ENCODE assay signal across 20 cellular contexts in genomic region chr1:21034725-21035628, GRCh38.
DNase-seq lines count a peak whose midpoint lies in the region; ATAC-seq and TF ChIP-seq lines count a peak whose summit lies in the region.
"Had no signal": no experiment of that assay in that cellular context is flagged by ENCODE, and none has a peak within 500 bp of the region (broad histone marks: within the 10 kb centered on the region; RNA-seq: fewer than 3 reads in every experiment).

No MANE protein-coding gene starts in this region.

- no peak overlapping the region for H3K4me3 Mint-ChIP-seq in stimulated activated naive B cell treated with anti-CD40 and anti-IgM and Interleukin-4, amounts not matched to agents 10 μg/mL and 1 μg/mL and 100 μg/mL, for 72 hours
- H3K4me3 Mint-ChIP-seq: dendritic cell treated with granulocyte-macrophage colony-stimulating factor and Interleukin-4, amounts not matched to agents 40 ng/mL and 50 ng/mL, for 4 days had no signal

- H2BK15ac ChIP-seq in neuronal stem cell (ENCODE audit: low read length) = no peak overlapping the region

- H3K9me3 Mint-ChIP-seq in stimulated activated naive B cell treated with anti-CD40 and anti-IgM and Interleukin-4, amounts not matched to agents 10 μg/mL and 1 μg/mL and 100 μg/mL, for 72 hours = peaks cover 0 to 3% of the 10 kb centered on the region in 2 donors
- H3K9me3 Mint-ChIP-seq: dendritic cell treated with granulocyte-macrophage colony-stimulating factor and Interleukin-4, amounts not matched to agents 40 ng/mL and 50 ng/mL, for 4 days had no signal

- peaks cover 35 to 45% of the 10 kb centered on the region in 2 donors for H3K36me3 Mint-ChIP-seq in stimulated activated naive B cell treated with anti-CD40 and anti-IgM and Interleukin-4, amounts not matched to agents 10 μg/mL and 1 μg/mL and 100 μg/mL, for 72 hours

- peak overlapping the region; percentile 19 for H3K9ac ChIP-seq in iPS-15b (ENCODE audit: low read depth, low read length)
- H3K9ac ChIP-seq in neuronal stem cell (ENCODE audit: low read depth, low read length, poor library complexity) = no peak overlapping the region

- peaks cover 7 to 16% of the 10 kb centered on the region in 2 donors for H3K4me1 Mint-ChIP-seq in stimulated activated naive B cell treated with anti-CD40 and anti-IgM and Interleukin-4, amounts not matched to agents 10 μg/mL and 1 μg/mL and 100 μg/mL, for 72 hours

- H3K23ac ChIP-seq in neuronal stem cell (ENCODE audit: low read depth, low read length, poor library complexity) = peak overlapping the region; percentile 80

- peaks cover 2% of the 10 kb centered on the region for H3K4me1 ChIP-seq in iPS-15b (ENCODE audit: control insufficient read depth, insufficient read depth, low read length)
- H3K4me1 ChIP-seq in neuronal stem cell (ENCODE audit: control insufficient read depth in 2 of 2, insufficient read depth in 1 of 2, low read depth in 1 of 2, low read length in 2 of 2) = peaks cover 0 to 3% of the 10 kb centered on the region in 2 donors
- H3K4me1 ChIP-seq: BE2C, prostate gland had no signal

- H3K27me3 ChIP-seq in H7 (ENCODE audit: control insufficient read depth, insufficient read depth, low read length) (no peaks in the 10 kb centered on the region), iPS-15b (ENCODE audit: control insufficient read depth, insufficient read depth, low read length) (no peaks in the 10 kb centered on the region), neuronal stem cell (ENCODE audit: control insufficient read depth in 3 of 3, insufficient read depth in 3 of 3, low read depth in 1 of 3, low read length in 3 of 3) (no peaks in the 10 kb centered on the region)
- H3K27me3 ChIP-seq: BE2C, esophagus squamous epithelium, tibial nerve had no signal

- no CpG with 5 or more reads among the region's 14 CpGs for WGBS in neuronal stem cell (ENCODE audit: extremely low coverage in 2 of 2, insufficient read length in 2 of 2, insufficient replicate concordance in 1 of 2), 2 donors

- H3K4me2 ChIP-seq in neuronal stem cell (ENCODE audit: insufficient read depth, low read length, poor library complexity, severe bottlenecking) = no peak overlapping the region

- H2BK12ac ChIP-seq in neuronal stem cell (ENCODE audit: low read length) = peak overlapping the region; percentile 30

- H3K4ac ChIP-seq in neuronal stem cell (ENCODE audit: low read length) = peak overlapping the region; percentile 37

- H3K27ac Mint-ChIP-seq in stimulated activated naive B cell treated with anti-CD40 and anti-IgM and Interleukin-4, amounts not matched to agents 10 μg/mL and 1 μg/mL and 100 μg/mL, for 72 hours = no peak overlapping the region
- H3K27ac Mint-ChIP-seq: dendritic cell treated with granulocyte-macrophage colony-stimulating factor and Interleukin-4, amounts not matched to agents 40 ng/mL and 50 ng/mL, for 4 days had no signal

- TF ChIP-seq CTCF in RWPE1 (conservative IDR thresholded peaks at IDR 0.05; ENCODE audit: low read depth) = no peak

- H3K18ac ChIP-seq in neuronal stem cell (ENCODE audit: low read length) = peak overlapping the region; percentile 52

- no peak overlapping the region for H2AFZ ChIP-seq in neuronal stem cell (ENCODE audit: low read length)

- peak overlapping the region; percentile 53 for H2BK5ac ChIP-seq in neuronal stem cell (ENCODE audit: low read length)

- H3K36me3 ChIP-seq in H7 (replicated peaks; ENCODE audit: control insufficient read depth, insufficient read depth, low read length) (no peaks in the 10 kb centered on the region), iPS-15b (ENCODE audit: control insufficient read depth, insufficient read depth, low read length) (no peaks in the 10 kb centered on the region), neuronal stem cell (replicated peaks in 1 of 2; ENCODE audit: control insufficient read depth in 2 of 2, insufficient read depth in 2 of 2, low read length in 2 of 2) (peaks cover 5 to 11% of the 10 kb centered on the region in 2 donors)
- H3K36me3 ChIP-seq: BE2C, prostate gland had no signal

- peak overlapping the region; percentile 82 for H3K14ac ChIP-seq in neuronal stem cell (ENCODE audit: low read length)

- peak overlapping the region; percentile 14; the same call in 1 of the 2 replicates for H3K27ac ChIP-seq in RWPE1
- H3K27ac ChIP-seq in neuronal stem cell (replicated peaks; ENCODE audit: low read length) = no peak overlapping the region
- H3K27ac ChIP-seq: esophagus squamous epithelium, prostate gland, tibial nerve had no signal

- H3K27me3 Mint-ChIP-seq in stimulated activated naive B cell treated with anti-CD40 and anti-IgM and Interleukin-4, amounts not matched to agents 10 μg/mL and 1 μg/mL and 100 μg/mL, for 72 hours = no peaks in the 10 kb centered on the region
- H3K27me3 Mint-ChIP-seq: dendritic cell treated with granulocyte-macrophage colony-stimulating factor and Interleukin-4, amounts not matched to agents 40 ng/mL and 50 ng/mL, for 4 days had no signal

- POLR2A ChIA-PET in RWPE1 (lab: Yijun Ruan, JAX; ENCODE audit: low non-redundant PET) = no interaction called here

- H2BK120ac ChIP-seq in neuronal stem cell (ENCODE audit: low read depth, low read length) = no peak overlapping the region

- peaks cover 15% of the 10 kb centered on the region for H3K79me1 ChIP-seq in neuronal stem cell (ENCODE audit: low read depth, low read length)

- H4K91ac ChIP-seq in neuronal stem cell (ENCODE audit: low read depth, low read length, poor library complexity) = no peak overlapping the region

- H2AK5ac ChIP-seq in neuronal stem cell (ENCODE audit: low read depth, low read length) = no peak overlapping the region

- H3K4me3 ChIP-seq in H7 (ENCODE audit: insufficient read depth, low read depth, low read length) (no peak overlapping the region), iPS-15b (ENCODE audit: low read depth, low read length) (no peak overlapping the region), neuronal stem cell (ENCODE audit: low read length in 2 of 2) (no peak overlapping the region)
- H3K4me3 ChIP-seq: esophagus squamous epithelium, prostate gland, tibial nerve had no signal

- no peak overlapping the region for H4K8ac ChIP-seq in neuronal stem cell (ENCODE audit: low read depth, low read length)

- DNase-seq in H7 = peak; percentile 20
- DNase-seq in RWPE1 (ENCODE audit: low spot score) = no peak
- DNase-seq in neuronal stem cell (ENCODE audit: low spot score) = no peak
- no peak for DNase-seq in NCI-H345 (lab: John Stamatoyannopoulos, UW)
- no peak for DNase-seq in EL
- no peak for DNase-seq in stimulated activated naive B cell treated with anti-CD40 and anti-IgM and Interleukin-4, amounts not matched to agents 10 μg/mL and 1 μg/mL and 100 μg/mL, for 72 hours
- DNase-seq: activated CD8-positive, alpha-beta memory T cell treated with anti-CD3 and anti-CD28 coated beads for 24 hours; activated gamma-delta T cell; BE2C; central memory CD4-positive, alpha-beta T cell; esophagus squamous epithelium; NCI-H1417; NCI-H2081; NCI-H226; T-helper 2 cell had no signal

- H3K9me3 ChIP-seq in iPS-15b (ENCODE audit: control insufficient read depth, insufficient read depth, low read length) (no peaks in the 10 kb centered on the region), neuronal stem cell (replicated peaks in 1 of 2; ENCODE audit: control insufficient read depth in 2 of 2, insufficient read depth in 1 of 2, low read depth in 1 of 2, low read length in 2 of 2) (peaks cover 0 to 23% of the 10 kb centered on the region in 2 donors)
- H3K9me3 ChIP-seq: BE2C, esophagus squamous epithelium, prostate gland had no signal

- ATAC-seq in HG03432 (IDR thresholded peaks at IDR 0.05; ENCODE audit: unreplicated experiment) = no peak
- ATAC-seq in stimulated activated naive B cell treated with anti-CD40 and anti-IgM and Interleukin-4, amounts not matched to agents 10 μg/mL and 1 μg/mL and 100 μg/mL, for 72 hours (replicated peaks) = no peak

- CTCF ChIA-PET in RWPE1 (lab: Yijun Ruan, JAX) = no interaction called here
